Comparison of ENCODE assay signal across 8 cellular contexts in the genomic region with DNA sequence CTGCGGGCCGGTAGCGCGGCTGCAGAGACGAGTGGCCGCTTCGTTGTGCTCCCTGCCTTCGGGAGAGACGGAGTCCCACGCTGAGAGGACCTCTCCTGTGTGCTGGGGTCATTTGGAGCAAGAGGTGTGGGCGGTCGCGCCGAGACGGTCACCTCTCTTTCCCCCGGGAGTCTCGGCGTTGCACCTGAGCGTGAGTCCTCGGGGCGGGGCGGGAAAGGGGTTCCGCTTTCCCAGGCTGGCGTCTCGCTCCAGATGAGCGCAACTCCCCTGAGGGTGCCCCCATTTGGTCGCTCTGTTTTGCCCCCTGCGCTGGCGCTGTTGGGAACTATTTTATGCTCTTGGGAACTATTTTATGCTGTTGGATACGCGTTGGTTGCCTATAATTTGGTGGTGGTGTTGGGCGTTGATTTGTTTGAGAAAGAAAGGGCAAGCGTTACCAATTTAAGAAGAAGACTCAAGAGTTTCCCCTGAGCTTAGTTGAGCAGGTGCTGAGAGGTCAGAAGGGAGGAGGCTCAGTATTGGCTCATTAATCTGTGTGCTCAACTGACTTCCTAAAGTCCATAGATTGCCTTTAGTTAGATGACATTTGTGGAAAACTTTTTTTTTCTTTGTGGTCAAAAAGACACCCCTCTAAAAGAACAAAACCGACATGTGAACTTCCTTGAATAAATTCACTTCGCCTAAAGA. TPM values are rescaled to one million over a fixed set of nuclear protein-coding genes. Genes with fewer than 3 reads are reported as not detected.
DNase-seq lines count a peak whose midpoint lies in the region; ATAC-seq lines count a peak whose summit lies in the region.

No MANE protein-coding gene starts in this region.

- H3K36me3 ChIP-seq in thymus (ENCODE audit: control insufficient read depth, insufficient read depth): no peaks in the 10 kb centered on the region

- no peaks in the 10 kb centered on the region for H3K27me3 Mint-ChIP-seq in naive B cell

- peak overlapping the region in 5 of 6 donors; percentile 88 to 99 (median 94) for H3K27ac Mint-ChIP-seq in naive B cell

- H3K27ac ChIP-seq in epithelial cell of prostate (peak overlapping the region; percentile 60), thymus (ENCODE audit: low read depth) (peak overlapping the region; percentile 87)

- DNase-seq in NCI-H187 (lab: John Stamatoyannopoulos, UW) (peak; percentile 26 to 63), NCI-H187 treated with DMSO at 0.1 percent for 48 hours (lab: John Stamatoyannopoulos, UW) (no peak), NCI-H2171 treated with DMSO at 0.1 percent for 48 hours (lab: John Stamatoyannopoulos, UW) (peak; percentile 68), epithelial cell of prostate (ENCODE audit: low read depth, low spot score) (no peak), naive B cell (peak; percentile 58)
- peak; percentile 79 for DNase-seq in activated CD8-positive, alpha-beta memory T cell treated with anti-CD3 and anti-CD28 coated beads for 24 hours

- peak overlapping the region in 6 of 8 donors; percentile 85 to 99 (median 91) for H3K4me3 Mint-ChIP-seq in naive B cell

- H3K36me3 Mint-ChIP-seq in naive B cell: no peaks in the 10 kb centered on the region

- H3K9me3 ChIP-seq in thymus (ENCODE audit: control insufficient read depth): no peaks in the 10 kb centered on the region

- peaks cover 0 to 4% (median 0%) of the 10 kb centered on the region in 7 donors for H3K9me3 Mint-ChIP-seq in naive B cell

- H3K4me3 ChIP-seq in thymus (ENCODE audit: low read length): peak overlapping the region; percentile 75

- no peaks in the 10 kb centered on the region for H3K27me3 ChIP-seq in thymus (ENCODE audit: control insufficient read depth, insufficient read depth)

- ATAC-seq in HG02884 (IDR thresholded peaks at IDR 0.05; ENCODE audit: unreplicated experiment) (peak; percentile 22), naive B cell (ENCODE audit: low read depth in 2 of 2) (peak; percentile 28 to 31)

- H3K4me1 Mint-ChIP-seq in naive B cell: peaks cover 11 to 23% (median 17%) of the 10 kb centered on the region in 3 donors

- H3K4me1 ChIP-seq in thymus (ENCODE audit: control insufficient read depth, insufficient read depth, low read length): peaks cover 3% of the 10 kb centered on the region

- 2% methylated on average over 35 of the region's 35 CpGs for WGBS in thymus

RNA-seq across cellular contexts. Expression of gene LRRC8B, which starts 0.7 kb away (rescaled TPM):
- polyA plus RNA-seq in naive B cell (ENCODE audit: low read depth in 6 of 6) (10 to 100 TPM in 2 of 6 donors, 1 to 10 TPM in 4; 5.3 to 11.7 (median 9.6) TPM), thymus (3.5 TPM)

Comparison
In these comparisons a context has a peak if more than half of its experiments do, and no peak if none do; other contexts are left out.
1. DNase-seq: peak in NCI-H187 (2 of 2), NCI-H2171 treated with DMSO at 0.1 percent for 48 hours (single experiment), activated CD8-positive, alpha-beta memory T cell treated with anti-CD3 and anti-CD28 coated beads for 24 hours (single experiment) and naive B cell (single experiment); none in NCI-H187 treated with DMSO at 0.1 percent for 48 hours (single experiment) and epithelial cell of prostate (single experiment).